Comparison of ENCODE assay signal across 8 cellular contexts in the genomic region with DNA sequence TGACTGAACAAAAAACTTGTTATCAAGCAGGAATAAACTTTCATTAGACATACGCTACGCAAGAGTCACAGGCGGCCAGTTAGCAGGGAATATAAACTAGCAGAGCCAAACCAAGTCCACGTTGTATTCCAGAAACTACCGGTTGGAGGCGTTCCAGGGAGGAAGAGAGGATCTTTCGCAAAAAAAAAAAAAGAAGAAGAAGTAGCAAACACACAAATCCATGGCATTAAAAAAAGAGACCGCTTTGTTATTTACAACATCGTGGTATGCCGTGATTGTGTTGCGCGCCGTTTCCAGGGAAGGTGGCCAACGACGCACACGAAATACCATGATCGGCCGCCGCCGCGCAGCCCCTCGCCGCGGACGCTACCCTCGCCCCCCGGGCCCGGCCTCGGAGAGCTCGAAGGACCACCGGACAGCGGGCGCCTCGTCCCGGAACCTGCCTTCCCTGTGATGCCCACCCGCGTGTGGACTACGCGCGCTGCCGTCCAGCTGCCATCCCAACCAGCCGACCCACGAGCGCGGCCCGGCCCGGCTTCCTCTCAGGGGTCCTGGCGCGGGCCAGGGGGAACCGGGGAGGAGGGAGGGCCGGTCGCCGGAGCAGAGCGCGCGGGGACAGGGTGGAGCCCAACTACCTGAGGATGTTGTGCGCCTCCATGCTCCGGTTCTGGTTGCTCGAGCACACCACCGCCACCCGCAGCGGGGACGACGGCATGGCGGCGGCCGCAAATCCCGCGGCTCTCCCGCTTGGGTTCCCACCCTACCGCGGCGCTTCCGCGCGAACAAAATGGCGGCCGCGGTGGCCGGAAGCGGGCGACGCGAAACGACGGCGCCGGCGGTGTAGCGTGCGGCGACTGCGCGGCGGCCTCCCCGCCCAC. TPM values are rescaled to one million over a fixed set of nuclear protein-coding genes. Genes with fewer than 3 reads are reported as not detected.
DNase-seq lines count a peak whose midpoint lies in the region; ATAC-seq and TF ChIP-seq lines count a peak whose summit lies in the region.

No MANE protein-coding gene starts in this region.

- peaks cover 4% of the 10 kb centered on the region for H3K27me3 Mint-ChIP-seq in activated B cell treated with CpG ODN at 0.5 μM for 24 hours

- H3K4me3 ChIP-seq in right lobe of liver = peak overlapping the region; percentile 82 to 100 (median 97)

- WGBS in right lobe of liver (ENCODE audit: insufficient coverage, low coverage, low lambda C conversion rate, missing lambda C conversion rate) = 0% methylated on average over 10 of the region's 96 CpGs

- H3K9me3 ChIP-seq in right lobe of liver = no peaks in the 10 kb centered on the region

- POLR2A ChIA-PET in activated B cell treated with CpG ODN at 0.5 μM for 24 hours (lab: Charles Lee) = interaction anchor here (0.6 to 1.2 kb wide), 8 partner anchors 29 to 499 kb away, joined by 3 to 7 read pairs (median 3); a partner anchor contains a TSS

- H3K27me3 ChIP-seq in right lobe of liver = no peaks in the 10 kb centered on the region

- intact Hi-C loops in activated B cell treated with CpG ODN at 0.5 μM for 24 hours (cut with micrococcal nuclease) = loop anchor here (1.0 to 5.0 kb wide), 5 partner anchors 57 to 345 kb away; a partner anchor contains a TSS
- intact Hi-C loops in right lobe of liver (cut with DNase I) = no loop called here

- peak overlapping the region; percentile 91 to 93 (median 92) for H3K27ac ChIP-seq in right lobe of liver

- H3K27ac Mint-ChIP-seq in activated B cell treated with CpG ODN at 0.5 μM for 24 hours = peak overlapping the region; percentile 95

- H3K4me1 Mint-ChIP-seq in activated B cell treated with CpG ODN at 0.5 μM for 24 hours = peaks cover 44% of the 10 kb centered on the region

- ATAC-seq in GM18498 (IDR thresholded peaks at IDR 0.05; ENCODE audit: unreplicated experiment) (peak; percentile 76), HG02938 (IDR thresholded peaks at IDR 0.05; ENCODE audit: unreplicated experiment) (peak; percentile 49), activated B cell treated with CpG ODN at 0.5 μM for 24 hours (ENCODE audit: low read depth) (peak; percentile 76), right lobe of liver (peak; percentile 61 to 73 (median 70))

- peak overlapping the region; percentile 94 for H3K4me3 Mint-ChIP-seq in activated B cell treated with CpG ODN at 0.5 μM for 24 hours

- no peaks in the 10 kb centered on the region for H3K36me3 ChIP-seq in right lobe of liver

- TF ChIP-seq POLR2A in right lobe of liver (IDR thresholded peaks at IDR 0.05) = no peak

- TF ChIP-seq CTCF in activated B cell treated with CpG ODN at 0.5 μM for 24 hours (IDR thresholded peaks at IDR 0.05) (no peak), right lobe of liver (IDR thresholded peaks at IDR 0.05) (peak in 1 of 4 donors; percentile 7)

- H3K4me1 ChIP-seq in right lobe of liver = peaks cover 0 to 20% (median 4%) of the 10 kb centered on the region in 4 donors

- peaks cover 31% of the 10 kb centered on the region for H3K36me3 Mint-ChIP-seq in activated B cell treated with CpG ODN at 0.5 μM for 24 hours (ENCODE audit: low read depth)

- in situ Hi-C loops in ACHN (cut with HindIII; ENCODE audit: low pct_ligation_motif_present, low pct_unique_long_range_greater_than_20kb, low sequenced_read_pairs) = no loop called here

- CTCF ChIA-PET in activated B cell treated with CpG ODN at 0.5 μM for 24 hours (lab: Charles Lee) = no interaction called here

- DNase-seq in ACHN (peak; percentile 74), NCI-H1694 treated with DMSO at 0.1 percent for 48 hours (lab: John Stamatoyannopoulos, UW) (peak; percentile 54), activated B cell treated with CpG ODN at 0.5 μM for 24 hours (no peak), dedifferentiated amniotic fluid mesenchymal stem cell (ENCODE audit: extremely low spot score) (peak; percentile 40), right lobe of liver (peak; percentile 61 to 74 (median 73))
- DNase-seq in stimulated activated CD4-positive, alpha-beta T cell treated with anti-CD3 and anti-CD28 coated beads, TNF-alpha, amount 100 ng/mL, for 48 hours (ENCODE audit: low read depth in 3 of 3) = peak; percentile 40 to 62 (median 41)

- H3K9me3 Mint-ChIP-seq in activated B cell treated with CpG ODN at 0.5 μM for 24 hours = no peaks in the 10 kb centered on the region

RNA-seq across cellular contexts. Expression of a gene that starts 0.6 kb away (rescaled TPM):
- total RNA-seq in activated B cell treated with CpG ODN at 0.5 μM for 24 hours (111 and 118 TPM in 2 replicates), right lobe of liver (10 to 100 TPM; 46.6 to 72.6 (median 63.8) TPM)

RNA-seq across cellular contexts. Expression of a gene that starts 25.9 kb away (rescaled TPM):
- 0.46 and 0.60 TPM in 2 replicates for total RNA-seq in activated B cell treated with CpG ODN at 0.5 μM for 24 hours
- 1 to 10 TPM in 1 of 6 experiments, under 1 TPM in 5; 0.09 to 1.6 (median 0.46) TPM for total RNA-seq in right lobe of liver

RNA-seq across cellular contexts. Expression of a gene that starts 33.7 kb away (rescaled TPM):
- total RNA-seq in activated B cell treated with CpG ODN at 0.5 μM for 24 hours (0.31 TPM in 1 of 2 replicates, not detected in the other), right lobe of liver (under 1 TPM in 1 of 6 experiments, not detected in 5; 0.40 TPM)

RNA-seq across cellular contexts. Expression of a gene that starts 41.2 kb away (rescaled TPM):
- total RNA-seq in activated B cell treated with CpG ODN at 0.5 μM for 24 hours (27.6 and 36.4 TPM in 2 replicates), right lobe of liver (10 to 100 TPM; 20.7 to 38.5 (median 33.9) TPM)

RNA-seq across cellular contexts. Expression of a gene that starts 57.9 kb away (rescaled TPM):
- total RNA-seq in activated B cell treated with CpG ODN at 0.5 μM for 24 hours = 0.32 and 0.35 TPM in 2 replicates
- 1 to 10 TPM in 5 of 6 experiments, under 1 TPM in 1; 0.75 to 4.0 (median 2.3) TPM for total RNA-seq in right lobe of liver
